29 cellular contexts compared by ENCODE assay signal in genomic region chr16:10242916-10243315, GRCh38.
A peak's percentile ranks its signal among the peaks of the same experiment; 100 is the strongest.
DNase-seq lines count a peak whose midpoint lies in the region; ATAC-seq and TF ChIP-seq lines count a peak whose summit lies in the region.
"Had no signal": no experiment of that assay in that cellular context is flagged by ENCODE, and none has a peak within 500 bp of the region (broad histone marks: within the 10 kb centered on the region; RNA-seq: fewer than 3 reads in every experiment).

No MANE protein-coding gene starts in this region.

- H3K4me3 Mint-ChIP-seq in naive B cell = peak overlapping the region in 1 of 8 donors; percentile 42
- H3K4me3 Mint-ChIP-seq: activated naive CD4-positive, alpha-beta T cell treated with anti-CD3 and anti-CD28 coated beads, Interleukin-2, amount 50 U/mL, for 24 hours; activated T-helper 17 cell treated with anti-CD3 and anti-CD28 coated beads, Interleukin-2, amount 50 U/mL, for 72 hours; CD4-positive, CD25-positive, alpha-beta regulatory T cell; mesothelial cell of epicardium; natural killer cell; stimulated activated effector memory CD8-positive, alpha-beta T cell treated with anti-CD3 and anti-CD28 coated beads, Interleukin-12 subunit alpha, Interleukin-12 subunit beta, amount 100 ng/mL, for 72 hours; T-helper 2 cell treated with Interferon-gamma antibody and Interleukin-4, amounts not matched to agents 5 μg/mL and 100 μg/mL, for 36 hours had no signal

- no peak overlapping the region for H3K4me3 ChIP-seq in GM12865 (ENCODE audit: low read depth, low read length)
- H3K4me3 ChIP-seq: cardiac muscle cell, esophagus squamous epithelium, gastroesophageal sphincter, left ventricle myocardium inferior, right atrium auricular region, testis, vagina had no signal

- H3K27ac Mint-ChIP-seq in naive B cell = peak overlapping the region in 3 of 6 donors; percentile 54 to 71 (median 59)
- H3K27ac Mint-ChIP-seq: activated naive CD4-positive, alpha-beta T cell treated with anti-CD3 and anti-CD28 coated beads, Interleukin-2, amount 50 U/mL, for 24 hours; activated T-helper 17 cell treated with anti-CD3 and anti-CD28 coated beads, Interleukin-2, amount 50 U/mL, for 72 hours; CD4-positive, CD25-positive, alpha-beta regulatory T cell; IgD-negative memory B cell; mesothelial cell of epicardium; natural killer cell; stimulated activated effector memory CD8-positive, alpha-beta T cell treated with anti-CD3 and anti-CD28 coated beads, Interleukin-12 subunit alpha, Interleukin-12 subunit beta, amount 100 ng/mL, for 72 hours; T-helper 2 cell treated with Interferon-gamma antibody and Interleukin-4, amounts not matched to agents 5 μg/mL and 100 μg/mL, for 36 hours had no signal

- peak; percentile 34 to 67 for ATAC-seq in naive B cell (ENCODE audit: low read depth in 2 of 2)
- no peak for ATAC-seq in GM18870 (IDR thresholded peaks at IDR 0.05; ENCODE audit: unreplicated experiment)
- no peak for ATAC-seq in GM21576 (IDR thresholded peaks at IDR 0.05; ENCODE audit: unreplicated experiment)
- ATAC-seq: activated T-helper 17 cell treated with anti-CD3 and anti-CD28 coated beads, Interleukin-2, amount 50 U/mL, for 72 hours; gastroesophageal sphincter; natural killer cell; stimulated activated effector memory CD8-positive, alpha-beta T cell treated with anti-CD3 and anti-CD28 coated beads, Interleukin-12 subunit alpha, Interleukin-12 subunit beta, amount 100 ng/mL, for 72 hours had no signal

- TF ChIP-seq CTCF in GM12865 (IDR thresholded peaks at IDR 0.05; ENCODE audit: insufficient read depth, low read depth, low read length, missing control alignments) (no peak), GM20000 (IDR thresholded peaks at IDR 0.05; ENCODE audit: extremely low read depth, missing control alignments) (no peak)

- no peaks in the 10 kb centered on the region for H3K36me3 Mint-ChIP-seq in naive B cell
- H3K36me3 Mint-ChIP-seq: activated naive CD4-positive, alpha-beta T cell treated with anti-CD3 and anti-CD28 coated beads, Interleukin-2, amount 50 U/mL, for 24 hours; CD4-positive, CD25-positive, alpha-beta regulatory T cell; IgD-negative memory B cell; mesothelial cell of epicardium; natural killer cell; stimulated activated effector memory CD8-positive, alpha-beta T cell treated with anti-CD3 and anti-CD28 coated beads, Interleukin-12 subunit alpha, Interleukin-12 subunit beta, amount 100 ng/mL, for 72 hours had no signal

- H3K27me3 Mint-ChIP-seq in naive B cell = peaks cover 5 to 24% (median 10%) of the 10 kb centered on the region in 3 donors

- H3K9me3 Mint-ChIP-seq in naive B cell = no peaks in the 10 kb centered on the region
- H3K9me3 Mint-ChIP-seq: activated naive CD4-positive, alpha-beta T cell treated with anti-CD3 and anti-CD28 coated beads, Interleukin-2, amount 50 U/mL, for 24 hours; activated T-helper 17 cell treated with anti-CD3 and anti-CD28 coated beads, Interleukin-2, amount 50 U/mL, for 72 hours; IgD-negative memory B cell; mesothelial cell of epicardium; natural killer cell; stimulated activated effector memory CD8-positive, alpha-beta T cell treated with anti-CD3 and anti-CD28 coated beads, Interleukin-12 subunit alpha, Interleukin-12 subunit beta, amount 100 ng/mL, for 72 hours; T-helper 2 cell treated with Interferon-gamma antibody and Interleukin-4, amounts not matched to agents 5 μg/mL and 100 μg/mL, for 36 hours had no signal

- DNase-seq in GM12865 (ENCODE audit: low read depth) = peak; percentile 72
- DNase-seq in GM20000 (ENCODE audit: low spot score) = peak; percentile 45
- peak; percentile 10 to 43 for DNase-seq in NOMO-1 (lab: John Stamatoyannopoulos, UW; ENCODE audit: unreplicated experiment in 2 of 2)
- DNase-seq in naive B cell = no peak
- DNase-seq in foreskin melanocyte = no peak
- DNase-seq in midbrain (lab: John Stamatoyannopoulos, UW) = no peak
- DNase-seq: activated CD4-positive, alpha-beta T cell treated with anti-CD3 and anti-CD28 coated beads, Interleukin-2, amount 50 U/mL, for 1 hour; CD4-positive, CD25-positive, alpha-beta regulatory T cell; cortex of kidney; esophagus squamous epithelium; left ventricle myocardium inferior; natural killer cell; NCI-H1436 treated with DMSO at 0.1 percent for 48 hours; NCI-H510A treated with DMSO at 0.1 percent for 48 hours; SK-N-SH; testis; WERI-Rb-1 had no signal

- H3K4me1 Mint-ChIP-seq in naive B cell = peaks cover 7 to 14% (median 13%) of the 10 kb centered on the region in 3 donors
- H3K4me1 Mint-ChIP-seq: activated naive CD4-positive, alpha-beta T cell treated with anti-CD3 and anti-CD28 coated beads, Interleukin-2, amount 50 U/mL, for 24 hours; activated T-helper 17 cell treated with anti-CD3 and anti-CD28 coated beads, Interleukin-2, amount 50 U/mL, for 72 hours; CD4-positive, CD25-positive, alpha-beta regulatory T cell; natural killer cell; stimulated activated effector memory CD8-positive, alpha-beta T cell treated with anti-CD3 and anti-CD28 coated beads, Interleukin-12 subunit alpha, Interleukin-12 subunit beta, amount 100 ng/mL, for 72 hours had no signal

Comparison
In these comparisons a context has a peak if more than half of its experiments do, and no peak if none do; other contexts are left out.
1. DNase-seq: peak in GM12865 (single experiment), GM20000 (single experiment) and NOMO-1 (2 of 2); none in naive B cell (single experiment), foreskin melanocyte (single experiment) and midbrain (single experiment).
2. ATAC-seq: peak in naive B cell (2 of 2); none in GM18870 (single experiment) and GM21576 (single experiment).